ENCODE assay signal across 19 cellular contexts in genomic region chr9:78620764-78621163, GRCh38.
A peak's percentile ranks its signal among the peaks of the same experiment; 100 is the strongest.
DNase-seq lines count a peak whose midpoint lies in the region; ATAC-seq and TF ChIP-seq lines count a peak whose summit lies in the region.
"Had no signal": no experiment of that assay in that cellular context is flagged by ENCODE, and none has a peak within 500 bp of the region (broad histone marks: within the 10 kb centered on the region; RNA-seq: fewer than 3 reads in every experiment).

No MANE protein-coding gene starts in this region.

- H3K4me3 ChIP-seq in ACC112 (ENCODE audit: low read depth, low read length): peak overlapping the region; percentile 44
- no peak overlapping the region for H3K4me3 ChIP-seq in astrocyte of the cerebellum (ENCODE audit: low read depth, low read length)
- no peak overlapping the region for H3K4me3 ChIP-seq in foreskin fibroblast (ENCODE audit: low read depth in 1 of 2, low read length in 2 of 2)
- H3K4me3 ChIP-seq in GM23338: no peak overlapping the region
- H3K4me3 ChIP-seq: ascending aorta, lung, neural progenitor cell had no signal

- H3K9me2 ChIP-seq in GM23338 (ENCODE audit: insufficient read depth): 0 out of 2 replicates have a peak, but pooled peaks cover 1% of the 10 kb centered on the region

- in situ Hi-C loops in astrocyte of the cerebellum (cut with HindIII; ENCODE audit: low sequenced_read_pairs): no loop called here

- peak; percentile 52 for DNase-seq in HS-5 (ENCODE audit: low read depth)
- peak; percentile 29 for DNase-seq in astrocyte of the cerebellum (ENCODE audit: low read depth)
- peak; percentile 81 to 91 for DNase-seq in foreskin fibroblast
- no peak for DNase-seq in stimulated activated naive CD4-positive, alpha-beta T cell (lab: John Stamatoyannopoulos, UW)
- DNase-seq in occipital lobe (lab: John Stamatoyannopoulos, UW): no peak
- DNase-seq in GM23338 (ENCODE audit: low spot score): no peak
- DNase-seq: activated CD8-positive, alpha-beta T cell treated with anti-CD3 and anti-CD28 coated beads, Interleukin-2, amount 10 ng/mL, durations not matched to agents 7 days and 5 days; AML-193; DMS153; effector memory CD4-positive, alpha-beta T cell; KBM-7; NCI-H187 treated with DMSO at 0.1 percent for 48 hours; stimulated activated CD4-positive, alpha-beta T cell treated with anti-CD3 and anti-CD28 coated beads, Interleukin-12 subunit alpha, Interleukin-12 subunit beta, amount 100 ng/mL, for 4 hours had no signal

- no peaks in the 10 kb centered on the region for H3F3A ChIP-seq in GM23338 (replicated peaks; ENCODE audit: low read depth)

- H3K4me1 Mint-ChIP-seq in GM23338: no peaks in the 10 kb centered on the region

- no peak overlapping the region for H3K27ac Mint-ChIP-seq in GM23338
- H3K27ac Mint-ChIP-seq: activated CD8-positive, alpha-beta T cell treated with anti-CD3 and anti-CD28 coated beads, Interleukin-2, amount 10 ng/mL, durations not matched to agents 7 days and 5 days; activated T-helper 2 cell treated with anti-CD3 and anti-CD28 coated beads, Interferon-gamma antibody, Interleukin-2, Interleukin-4, amounts not matched to agents 10 μg/mL and 5 μg/mL and 100 μg/mL, durations not matched to agents 14 hours and 24 hours and 36 hours; neural progenitor cell had no signal

- no peaks in the 10 kb centered on the region; the same call in 1 of the 2 replicates for H4K20me1 ChIP-seq in GM23338 (replicated peaks; ENCODE audit: insufficient read depth)

- peaks cover 22% of the 10 kb centered on the region for H3K4me1 ChIP-seq in ACC112 (ENCODE audit: control insufficient read depth, insufficient read depth, low read length, unreplicated experiment)
- H3K4me1 ChIP-seq in GM23338 (ENCODE audit: insufficient read depth): no peaks in the 10 kb centered on the region
- H3K4me1 ChIP-seq: ascending aorta had no signal

- H3K36me3 ChIP-seq in ACC112 (ENCODE audit: insufficient read depth, low read length): no peaks in the 10 kb centered on the region
- H3K36me3 ChIP-seq in GM23338 (ENCODE audit: insufficient read depth): no peaks in the 10 kb centered on the region
- H3K36me3 ChIP-seq: ascending aorta, neural progenitor cell had no signal

- H3K27ac ChIP-seq in ACC112 (ENCODE audit: low read depth, low read length): peak overlapping the region; percentile 89
- H3K27ac ChIP-seq in GM23338 (ENCODE audit: low read depth): no peak overlapping the region
- H3K27ac ChIP-seq: ascending aorta, neural progenitor cell had no signal

- TF ChIP-seq CTCF in astrocyte of the cerebellum (IDR thresholded peaks at IDR 0.05; ENCODE audit: low read depth, low read length, missing control alignments) (no peak), foreskin fibroblast (IDR thresholded peaks at IDR 0.05; ENCODE audit: low read depth, low read length) (no peak), GM23338 (conservative IDR thresholded peaks at IDR 0.05; ENCODE audit: low read depth in 2 of 2) (no peak)

- no peak for ATAC-seq in GM23338
- ATAC-seq in GM18520 (IDR thresholded peaks at IDR 0.05; ENCODE audit: unreplicated experiment): no peak
- ATAC-seq: activated CD8-positive, alpha-beta T cell treated with anti-CD3 and anti-CD28 coated beads, Interleukin-2, amount 10 ng/mL, durations not matched to agents 7 days and 5 days had no signal

- H3K27me3 ChIP-seq in ACC112 (ENCODE audit: insufficient read depth, low read length): no peaks in the 10 kb centered on the region
- no peaks in the 10 kb centered on the region for H3K27me3 ChIP-seq in GM23338 (ENCODE audit: insufficient read depth)
- H3K27me3 ChIP-seq: ascending aorta, neural progenitor cell had no signal

- H3K9me3 Mint-ChIP-seq in GM23338: no peaks in the 10 kb centered on the region
- H3K9me3 Mint-ChIP-seq: activated T-helper 2 cell treated with anti-CD3 and anti-CD28 coated beads, Interferon-gamma antibody, Interleukin-2, Interleukin-4, amounts not matched to agents 10 μg/mL and 5 μg/mL and 100 μg/mL, durations not matched to agents 14 hours and 24 hours and 36 hours had no signal

- no peaks in the 10 kb centered on the region for H3K36me3 Mint-ChIP-seq in GM23338 (ENCODE audit: low read depth)
- H3K36me3 Mint-ChIP-seq: neural progenitor cell had no signal

- H3K79me2 ChIP-seq in ACC112 (ENCODE audit: control insufficient read depth, insufficient read depth, low read length, unreplicated experiment): no peaks in the 10 kb centered on the region
- no peaks in the 10 kb centered on the region for H3K79me2 ChIP-seq in GM23338 (replicated peaks; ENCODE audit: insufficient read depth)

- H3K4me2 ChIP-seq in GM23338: no peak overlapping the region
- H3K4me2 ChIP-seq: neural progenitor cell had no signal

- H2AFZ ChIP-seq in ACC112 (ENCODE audit: low read length, unreplicated experiment) (peak overlapping the region; percentile 87), GM23338 (no peak overlapping the region)
- H2AFZ ChIP-seq: neural progenitor cell had no signal

- no peak overlapping the region for H3K4me3 Mint-ChIP-seq in GM23338
- H3K4me3 Mint-ChIP-seq: activated CD8-positive, alpha-beta T cell treated with anti-CD3 and anti-CD28 coated beads, Interleukin-2, amount 10 ng/mL, durations not matched to agents 7 days and 5 days; neural progenitor cell had no signal

- H3K27me3 Mint-ChIP-seq in GM23338 (ENCODE audit: insufficient read depth, low read depth, poor library complexity): peaks cover 5% of the 10 kb centered on the region

TF ChIP-seq in GM23338, 12 proteins besides CTCF, POLR2A, EP300 and RAD21 (continues in another document):
- TF ChIP-seq ETS1 (IDR thresholded peaks at IDR 0.05) (no peak), ZNF114 (CRISPR knock-in tag; IDR thresholded peaks at IDR 0.05) (no peak), ZNF331 (CRISPR knock-in tag; IDR thresholded peaks at IDR 0.05; ENCODE audit: low read depth) (no peak), STAT1 (IDR thresholded peaks at IDR 0.05; ENCODE audit: unreplicated experiment) (no peak), REST (IDR thresholded peaks at IDR 0.05; ENCODE audit: unreplicated experiment) (no peak), CREB1 (CRISPR knock-in tag; IDR thresholded peaks at IDR 0.05; ENCODE audit: low read depth) (no peak), EZH2 (IDR thresholded peaks at IDR 0.05; ENCODE audit: low read depth, unreplicated experiment) (no peak), EZH2phosphoT487 (IDR thresholded peaks at IDR 0.05; ENCODE audit: unreplicated experiment) (no peak), POLR2AphosphoS5 (IDR thresholded peaks at IDR 0.05; ENCODE audit: low read depth) (no peak)

Comparison
In these comparisons a context has a peak if more than half of its experiments do, and no peak if none do; other contexts are left out.
1. DNase-seq: peak in HS-5 (single experiment), astrocyte of the cerebellum (single experiment) and foreskin fibroblast (2 of 2); none in stimulated activated naive CD4-positive, alpha-beta T cell (0 of 6), occipital lobe (single experiment) and GM23338 (single experiment).